In genomic region chr9:93466416-93467061, GRCh38 we compare ENCODE assay signal across 1 cellular context.
TF ChIP-seq lines count a peak whose summit lies in the region.

No MANE protein-coding gene starts in this region.

TF ChIP-seq in IMR-90, 13 proteins besides CTCF, POLR2A, EP300 and RAD21 (continued from another document):
- TF ChIP-seq CEBPB (IDR thresholded peaks at IDR 0.05; ENCODE audit: low read depth, low read length) (no peak), SMC3 (IDR thresholded peaks at IDR 0.05; ENCODE audit: low read depth, low read length) (no peak), MXI1 (IDR thresholded peaks at IDR 0.05; ENCODE audit: borderline replicate concordance, low read depth, low read length) (no peak), FOS (IDR thresholded peaks at IDR 0.05; ENCODE audit: low read depth, low read length) (no peak), NFE2L2 (IDR thresholded peaks at IDR 0.05; ENCODE audit: low read depth, low read length) (no peak), CHD1 (IDR thresholded peaks at IDR 0.05; ENCODE audit: low read depth, low read length) (no peak), RCOR1 (IDR thresholded peaks at IDR 0.05; ENCODE audit: insufficient replicate concordance, low read length) (no peak), MAFK (IDR thresholded peaks at IDR 0.05; ENCODE audit: low read depth, low read length) (no peak)
- TF ChIP-seq, protein P1, sequence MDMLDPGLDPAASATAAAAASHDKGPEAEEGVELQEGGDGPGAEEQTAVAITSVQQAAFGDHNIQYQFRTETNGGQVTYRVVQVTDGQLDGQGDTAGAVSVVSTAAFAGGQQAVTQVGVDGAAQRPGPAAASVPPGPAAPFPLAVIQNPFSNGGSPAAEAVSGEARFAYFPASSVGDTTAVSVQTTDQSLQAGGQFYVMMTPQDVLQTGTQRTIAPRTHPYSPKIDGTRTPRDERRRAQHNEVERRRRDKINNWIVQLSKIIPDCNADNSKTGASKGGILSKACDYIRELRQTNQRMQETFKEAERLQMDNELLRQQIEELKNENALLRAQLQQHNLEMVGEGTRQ (IDR thresholded peaks at IDR 0.05; ENCODE audit: low read depth, low read length): no peak
